Comparison of ENCODE assay signal across 16 cellular contexts in the genomic region with DNA sequence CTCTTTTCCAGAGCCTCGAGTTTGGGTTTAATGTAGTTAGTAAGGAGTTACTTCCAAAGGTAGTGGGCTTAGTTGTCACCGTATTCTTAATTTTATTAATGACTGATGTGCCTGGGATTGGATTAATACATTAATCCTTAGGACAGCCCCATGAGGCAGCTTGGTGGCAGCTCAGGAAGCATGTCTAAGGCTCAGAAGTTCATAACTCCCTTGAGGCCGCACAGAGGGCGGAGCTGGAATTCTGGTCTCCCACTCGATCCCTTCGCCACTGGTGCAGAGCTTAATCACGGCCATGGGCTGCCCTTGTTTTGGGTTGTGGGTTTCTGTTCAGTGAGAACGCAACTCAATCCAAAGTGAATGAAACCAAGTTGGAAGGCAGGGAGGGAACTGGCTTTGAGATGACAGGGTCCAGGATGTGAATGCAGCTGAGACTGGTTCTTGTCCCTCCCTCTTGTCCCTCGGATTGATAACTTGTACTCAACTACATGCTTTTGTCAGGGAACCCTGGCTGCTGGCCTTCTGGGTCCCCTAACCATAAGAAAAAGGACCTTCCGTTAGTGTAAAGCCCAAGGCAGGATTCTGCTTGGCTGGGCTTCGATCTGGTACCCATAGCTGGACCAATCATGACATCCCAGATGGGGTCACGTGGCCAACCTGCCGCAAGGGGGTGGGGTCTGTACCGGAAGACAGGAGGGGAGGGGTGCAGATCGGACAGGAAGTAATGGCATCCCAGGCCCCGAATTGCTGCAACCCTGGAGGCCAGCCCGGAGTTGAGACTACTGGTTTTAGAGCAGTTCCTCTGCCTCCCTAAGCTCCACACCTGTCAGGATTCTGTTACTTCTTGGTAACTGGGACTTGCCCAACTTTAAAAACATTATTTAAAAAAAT. TPM values are rescaled to one million over a fixed set of nuclear protein-coding genes. Genes with fewer than 3 reads are reported as not detected.
A peak's percentile ranks its signal among the peaks of the same experiment; 100 is the strongest.
DNase-seq lines count a peak whose midpoint lies in the region; ATAC-seq and TF ChIP-seq lines count a peak whose summit lies in the region.
"Had no signal": no experiment of that assay in that cellular context is flagged by ENCODE, and none has a peak within 500 bp of the region (broad histone marks: within the 10 kb centered on the region; RNA-seq: fewer than 3 reads in every experiment).

No MANE protein-coding gene starts in this region.

- no peak overlapping the region for H3K27ac ChIP-seq in testis
- no peak overlapping the region for H3K27ac ChIP-seq in colonic mucosa
- H3K27ac ChIP-seq: heart right ventricle, SK-N-MC, uterus had no signal

- ATAC-seq in activated naive CD8-positive, alpha-beta T cell treated with anti-CD3 and anti-CD28 coated beads, Interleukin-2, amount 50 U/mL, for 24 hours, result no peak

- no peak overlapping the region for H3K9ac ChIP-seq in colonic mucosa (ENCODE audit: low read depth in 2 of 2, low read length in 2 of 2)

- no peaks in the 10 kb centered on the region for H3K9me3 ChIP-seq in testis
- no peaks in the 10 kb centered on the region for H3K9me3 ChIP-seq in colonic mucosa
- H3K9me3 ChIP-seq: heart right ventricle, uterus had no signal

- no peak overlapping the region for H3K27ac Mint-ChIP-seq in activated naive CD8-positive, alpha-beta T cell treated with anti-CD3 and anti-CD28 coated beads, Interleukin-2, amount 50 U/mL, for 24 hours
- H3K27ac Mint-ChIP-seq in activated T-helper 1 cell treated with anti-CD3 and anti-CD28 coated beads, Interleukin-12 subunit alpha, Interleukin-12 subunit beta, Interleukin-2, Interleukin-4 antibody, amounts not matched to agents 30 ng/mL and 10 ng/mL and 1 ng/mL, durations not matched to agents 14 hours and 24 hours and 36 hours, result no peak overlapping the region
- H3K27ac Mint-ChIP-seq: memory B cell had no signal

- 37 to 68% methylated on average over 16 to 17 of the region's 17 CpGs for WGBS in testis, 2 donors

- intact Hi-C loops in testis (cut with DNase I; ENCODE audit: low total_unique reads), result no loop called here
- intact Hi-C loops in colonic mucosa (cut with DNase I), result no loop called here
- intact Hi-C loops in activated T-helper 1 cell treated with anti-CD3 and anti-CD28 coated beads, Interleukin-12 subunit alpha, Interleukin-12 subunit beta, Interleukin-2, Interleukin-4 antibody, amounts not matched to agents 30 ng/mL and 10 ng/mL and 1 ng/mL, durations not matched to agents 14 hours and 24 hours and 36 hours (cut with micrococcal nuclease), result no loop called here

- no peaks in the 10 kb centered on the region for H3K27me3 ChIP-seq in testis
- no peaks in the 10 kb centered on the region for H3K27me3 ChIP-seq in colonic mucosa
- H3K27me3 ChIP-seq: heart right ventricle, uterus had no signal

- peak; percentile 11 to 25 (median 23) for DNase-seq in stimulated activated CD4-positive, alpha-beta T cell treated with anti-CD3 and anti-CD28 coated beads, Interleukin-12 subunit alpha, Interleukin-12 subunit beta, amount 100 ng/mL, for 48 hours (ENCODE audit: low read depth in 2 of 3, low spot score in 1 of 3)
- no peak for DNase-seq in stimulated activated CD4-positive, alpha-beta T cell treated with anti-CD3 and anti-CD28 coated beads, Interleukin-12 subunit alpha, Interleukin-12 subunit beta, amount 100 ng/mL, for 4 hours
- DNase-seq in NCI-H82 (lab: John Stamatoyannopoulos, UW), result peak; percentile 94
- peak; percentile 19 for DNase-seq in activated naive CD8-positive, alpha-beta T cell treated with anti-CD3 and anti-CD28 coated beads, Interleukin-2, amount 50 U/mL, for 24 hours
- DNase-seq in testis, result peak; percentile 80
- DNase-seq in colonic mucosa, result no peak
- no peak for DNase-seq in activated T-helper 1 cell treated with anti-CD3 and anti-CD28 coated beads, Interleukin-12 subunit alpha, Interleukin-12 subunit beta, Interleukin-2, Interleukin-4 antibody, amounts not matched to agents 30 ng/mL and 10 ng/mL and 1 ng/mL, durations not matched to agents 14 hours and 24 hours and 36 hours (ENCODE audit: low spot score)
- DNase-seq in NCI-H446 treated with DMSO at 0.1 percent for 48 hours (lab: John Stamatoyannopoulos, UW), result no peak
- DNase-seq: C1 segment of cervical spinal cord, heart right ventricle, NCI-H526 treated with DMSO at 0.1 percent for 48 hours, uterus had no signal

- peaks cover 2% of the 10 kb centered on the region for H3K4me1 Mint-ChIP-seq in activated naive CD8-positive, alpha-beta T cell treated with anti-CD3 and anti-CD28 coated beads, Interleukin-2, amount 50 U/mL, for 24 hours
- H3K4me1 Mint-ChIP-seq in activated T-helper 1 cell treated with anti-CD3 and anti-CD28 coated beads, Interleukin-12 subunit alpha, Interleukin-12 subunit beta, Interleukin-2, Interleukin-4 antibody, amounts not matched to agents 30 ng/mL and 10 ng/mL and 1 ng/mL, durations not matched to agents 14 hours and 24 hours and 36 hours (ENCODE audit: low read depth), result peaks cover 5% of the 10 kb centered on the region

- H3K4me3 ChIP-seq in testis (peak overlapping the region; percentile 6 to 12), colonic mucosa (no peak overlapping the region)
- H3K4me3 ChIP-seq: heart right ventricle, SK-N-MC, uterus had no signal

- H3K9me3 Mint-ChIP-seq in activated naive CD8-positive, alpha-beta T cell treated with anti-CD3 and anti-CD28 coated beads, Interleukin-2, amount 50 U/mL, for 24 hours, result no peaks in the 10 kb centered on the region
- no peaks in the 10 kb centered on the region for H3K9me3 Mint-ChIP-seq in activated T-helper 1 cell treated with anti-CD3 and anti-CD28 coated beads, Interleukin-12 subunit alpha, Interleukin-12 subunit beta, Interleukin-2, Interleukin-4 antibody, amounts not matched to agents 30 ng/mL and 10 ng/mL and 1 ng/mL, durations not matched to agents 14 hours and 24 hours and 36 hours
- H3K9me3 Mint-ChIP-seq: memory B cell had no signal

- H3K4me1 ChIP-seq in testis, result no peaks in the 10 kb centered on the region
- H3K4me1 ChIP-seq in colonic mucosa, result no peaks in the 10 kb centered on the region
- H3K4me1 ChIP-seq: heart right ventricle, uterus had no signal

- H3K27me3 Mint-ChIP-seq in activated naive CD8-positive, alpha-beta T cell treated with anti-CD3 and anti-CD28 coated beads, Interleukin-2, amount 50 U/mL, for 24 hours, result no peaks in the 10 kb centered on the region
- H3K27me3 Mint-ChIP-seq in activated T-helper 1 cell treated with anti-CD3 and anti-CD28 coated beads, Interleukin-12 subunit alpha, Interleukin-12 subunit beta, Interleukin-2, Interleukin-4 antibody, amounts not matched to agents 30 ng/mL and 10 ng/mL and 1 ng/mL, durations not matched to agents 14 hours and 24 hours and 36 hours (ENCODE audit: insufficient read depth), result peaks cover 2% of the 10 kb centered on the region

- TF ChIP-seq CTCF in testis (IDR thresholded peaks at IDR 0.05), result no peak
- no peak for TF ChIP-seq CTCF in colonic mucosa (IDR thresholded peaks at IDR 0.05)

- H3K36me3 ChIP-seq in testis (ENCODE audit: low read depth, missing control alignments) (no peaks in the 10 kb centered on the region), colonic mucosa (no peaks in the 10 kb centered on the region)
- H3K36me3 ChIP-seq: heart right ventricle, uterus had no signal

- TF ChIP-seq POLR2A in testis (IDR thresholded peaks at IDR 0.05), result no peak

- H3K4me3 Mint-ChIP-seq in activated naive CD8-positive, alpha-beta T cell treated with anti-CD3 and anti-CD28 coated beads, Interleukin-2, amount 50 U/mL, for 24 hours, result no peak overlapping the region
- no peak overlapping the region for H3K4me3 Mint-ChIP-seq in activated T-helper 1 cell treated with anti-CD3 and anti-CD28 coated beads, Interleukin-12 subunit alpha, Interleukin-12 subunit beta, Interleukin-2, Interleukin-4 antibody, amounts not matched to agents 30 ng/mL and 10 ng/mL and 1 ng/mL, durations not matched to agents 14 hours and 24 hours and 36 hours
- H3K4me3 Mint-ChIP-seq: memory B cell had no signal

- H3K36me3 Mint-ChIP-seq in activated naive CD8-positive, alpha-beta T cell treated with anti-CD3 and anti-CD28 coated beads, Interleukin-2, amount 50 U/mL, for 24 hours (ENCODE audit: low read depth), result no peaks in the 10 kb centered on the region
- H3K36me3 Mint-ChIP-seq in activated T-helper 1 cell treated with anti-CD3 and anti-CD28 coated beads, Interleukin-12 subunit alpha, Interleukin-12 subunit beta, Interleukin-2, Interleukin-4 antibody, amounts not matched to agents 30 ng/mL and 10 ng/mL and 1 ng/mL, durations not matched to agents 14 hours and 24 hours and 36 hours (ENCODE audit: low read depth), result no peaks in the 10 kb centered on the region
- H3K36me3 Mint-ChIP-seq: memory B cell had no signal

RNA-seq across cellular contexts. Expression of gene SNX20, which starts 45.4 kb away (rescaled TPM):
- 1 to 10 TPM in 1 of 2 donors, under 1 TPM in 1; 0.63 to 1.8 TPM for total RNA-seq in testis
- 2.1 TPM for polyA plus RNA-seq in testis (ENCODE audit: insufficient read depth, low read depth, low replicate concordance)
- total RNA-seq in colonic mucosa, result 1 to 10 TPM in 1 of 2 donors, under 1 TPM in 1; 0.86 to 1.6 TPM
- total RNA-seq in activated T-helper 1 cell treated with anti-CD3 and anti-CD28 coated beads, Interleukin-12 subunit alpha, Interleukin-12 subunit beta, Interleukin-2, Interleukin-4 antibody, amounts not matched to agents 30 ng/mL and 10 ng/mL and 1 ng/mL, durations not matched to agents 14 hours and 24 hours and 36 hours, result 34.3 TPM in 2 replicates
- total RNA-seq: endothelial cell of umbilical vein, pulmonary artery endothelial cell had no signal
- polyA plus RNA-seq: endothelial cell of umbilical vein had no signal

RNA-seq across cellular contexts. Expression of gene NOD2, which starts 57.7 kb away (rescaled TPM):
- total RNA-seq in testis (1 to 10 TPM; 1.6 to 4.1 TPM), colonic mucosa (1 to 10 TPM in 1 of 2 donors, under 1 TPM in 1; 0.79 to 1.2 TPM)
- 1.7 TPM for polyA plus RNA-seq in testis (ENCODE audit: insufficient read depth, low read depth, low replicate concordance)
- total RNA-seq in activated T-helper 1 cell treated with anti-CD3 and anti-CD28 coated beads, Interleukin-12 subunit alpha, Interleukin-12 subunit beta, Interleukin-2, Interleukin-4 antibody, amounts not matched to agents 30 ng/mL and 10 ng/mL and 1 ng/mL, durations not matched to agents 14 hours and 24 hours and 36 hours, result 6.7 and 7.3 TPM in 2 replicates

Comparison
In these comparisons a context has a peak if more than half of its experiments do, and no peak if none do; other contexts are left out.
1. DNase-seq: peak in stimulated activated CD4-positive, alpha-beta T cell treated with anti-CD3 and anti-CD28 coated beads, Interleukin-12 subunit alpha, Interleukin-12 subunit beta, amount 100 ng/mL, for 48 hours (3 of 3), NCI-H82 (single experiment), activated naive CD8-positive, alpha-beta T cell treated with anti-CD3 and anti-CD28 coated beads, Interleukin-2, amount 50 U/mL, for 24 hours (single experiment) and testis (single experiment); none in stimulated activated CD4-positive, alpha-beta T cell treated with anti-CD3 and anti-CD28 coated beads, Interleukin-12 subunit alpha, Interleukin-12 subunit beta, amount 100 ng/mL, for 4 hours (single experiment), colonic mucosa (single experiment), activated T-helper 1 cell treated with anti-CD3 and anti-CD28 coated beads, Interleukin-12 subunit alpha, Interleukin-12 subunit beta, Interleukin-2, Interleukin-4 antibody, amounts not matched to agents 30 ng/mL and 10 ng/mL and 1 ng/mL, durations not matched to agents 14 hours and 24 hours and 36 hours (single experiment) and NCI-H446 treated with DMSO at 0.1 percent for 48 hours (single experiment).
2. RNA of gene SNX20, which starts 45.4 kb away (total RNA-seq): 34.3 TPM in activated T-helper 1 cell treated with anti-CD3 and anti-CD28 coated beads, Interleukin-12 subunit alpha, Interleukin-12 subunit beta, Interleukin-2, Interleukin-4 antibody, amounts not matched to agents 30 ng/mL and 10 ng/mL and 1 ng/mL, durations not matched to agents 14 hours and 24 hours and 36 hours; 0.63 to 1.8 TPM in testis and 0.86 to 1.6 TPM in colonic mucosa; every median in the first group is over 10 times any median in the second.